Comparison of ENCODE assay signal across 27 cellular contexts in the genomic region with DNA sequence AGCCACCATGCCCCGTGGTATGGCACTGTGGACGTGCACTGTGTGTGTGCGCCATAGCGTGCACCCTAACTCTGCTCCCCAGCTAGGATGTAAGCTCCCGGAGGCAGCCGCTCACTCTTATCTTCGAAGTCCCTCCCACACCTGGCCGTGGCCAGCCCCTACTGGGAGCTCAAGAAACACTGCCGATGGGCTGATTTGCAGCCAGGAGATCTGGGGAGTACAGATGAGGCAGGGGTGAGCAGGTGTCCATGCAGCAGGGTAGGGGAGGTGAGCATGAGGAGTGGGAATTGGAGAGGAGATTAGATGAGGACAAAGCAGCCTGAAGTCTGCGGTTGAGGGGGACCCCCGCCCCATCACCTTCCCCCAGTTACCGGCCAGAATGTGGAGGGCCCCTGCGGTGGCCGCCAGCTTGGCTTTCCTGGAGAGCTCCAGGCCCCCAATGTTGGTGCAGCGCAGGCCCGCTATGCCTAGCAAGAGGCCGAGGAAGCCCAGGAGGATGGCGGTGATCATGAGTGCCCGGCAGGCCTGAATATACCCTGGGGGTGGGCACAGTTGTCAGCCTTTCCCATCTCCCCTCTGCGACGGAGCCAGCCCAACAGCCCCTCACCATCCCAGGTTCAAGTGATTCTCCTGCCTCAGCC. TPM values are rescaled to one million over a fixed set of nuclear protein-coding genes. Genes with fewer than 3 reads are reported as not detected.
"Had no signal": no experiment of that assay in that cellular context is flagged by ENCODE, and none has a peak within 500 bp of the region (broad histone marks: within the 10 kb centered on the region; RNA-seq: fewer than 3 reads in every experiment).

No MANE protein-coding gene starts in this region.

- ATAC-seq: left ventricle myocardium superior; natural killer cell treated with Interleukin-12 subunit alpha and Interleukin-12 subunit beta and Interleukin-15 and Interleukin-18, amount 100 ng/mL, for 72 hours had no signal

- H3K9me3 ChIP-seq: right atrium auricular region had no signal

- H3K4me3 ChIP-seq: right atrium auricular region, skin epidermis had no signal

- H3K27ac ChIP-seq: right atrium auricular region, skin epidermis had no signal

- H3K27me3 ChIP-seq: right atrium auricular region had no signal

- H3K36me3 Mint-ChIP-seq: natural killer cell treated with Interleukin-12 subunit alpha and Interleukin-12 subunit beta and Interleukin-15 and Interleukin-18, amount 100 ng/mL, for 72 hours; type B pancreatic cell had no signal

- DNase-seq: activated CD4-positive, alpha-beta T cell treated with anti-CD3 and anti-CD28 coated beads for 1 hour; activated CD4-positive, alpha-beta T cell treated with anti-CD3 and anti-CD28 coated beads, Interleukin-2, amount 50 U/mL, for 4 hours; activated effector memory CD4-positive, alpha-beta T cell treated with Interleukin-2 at 50 U/mL for 16 hours; activated naive CD4-positive, alpha-beta T cell treated with anti-CD3 and anti-CD28 coated beads, Interleukin-2, amount 50 U/mL, for 16 hours; activated T-cell treated with anti-CD3 and anti-CD28 coated beads, Interleukin-2, amount 50 U/mL, for 1 hour; dermis blood vessel endothelial cell; foreskin melanocyte; left ventricle myocardium superior; mesenchymal stem cell; occipital lobe; stimulated activated CD4-positive, alpha-beta T cell treated with anti-CD3 and anti-CD28 coated beads, Interleukin-4, amount 100 ng/mL, for 4 hours; stimulated activated CD8-positive, alpha-beta memory T cell treated with anti-CD3 and anti-CD28 coated beads, Interleukin-4, amount 100 ng/mL, for 48 hours; T-helper 1 cell; T1000 had no signal

- H3K9me3 Mint-ChIP-seq: natural killer cell treated with Interleukin-12 subunit alpha and Interleukin-12 subunit beta and Interleukin-15 and Interleukin-18, amount 100 ng/mL, for 72 hours; stimulated activated naive CD8-positive, alpha-beta T cell treated with anti-CD3 and anti-CD28 coated beads, Interleukin-15, Interleukin-2, amounts not matched to agents 100 ng/mL and 50 ng/mL, for 24 hours; type B pancreatic cell had no signal

- H3K4me3 Mint-ChIP-seq: natural killer cell treated with Interleukin-12 subunit alpha and Interleukin-12 subunit beta and Interleukin-15 and Interleukin-18, amount 100 ng/mL, for 72 hours; stimulated activated naive CD8-positive, alpha-beta T cell treated with anti-CD3 and anti-CD28 coated beads, Interleukin-15, Interleukin-2, amounts not matched to agents 100 ng/mL and 50 ng/mL, for 24 hours had no signal

- H3K27ac Mint-ChIP-seq: natural killer cell treated with Interleukin-12 subunit alpha and Interleukin-12 subunit beta and Interleukin-15 and Interleukin-18, amount 100 ng/mL, for 72 hours; stimulated activated naive CD8-positive, alpha-beta T cell treated with anti-CD3 and anti-CD28 coated beads, Interleukin-15, Interleukin-2, amounts not matched to agents 100 ng/mL and 50 ng/mL, for 24 hours; type B pancreatic cell had no signal

- H3K27me3 Mint-ChIP-seq: natural killer cell treated with Interleukin-12 subunit alpha and Interleukin-12 subunit beta and Interleukin-15 and Interleukin-18, amount 100 ng/mL, for 72 hours; progenitor cell of endocrine pancreas; stimulated activated naive CD8-positive, alpha-beta T cell treated with anti-CD3 and anti-CD28 coated beads, Interleukin-15, Interleukin-2, amounts not matched to agents 100 ng/mL and 50 ng/mL, for 24 hours; type B pancreatic cell had no signal

- H3K36me3 ChIP-seq: right atrium auricular region had no signal

RNA-seq across cellular contexts. Expression of a gene that starts 33.2 kb away (rescaled TPM):
- total RNA-seq: astrocyte; bronchial epithelial cell; chondrocyte; dermis blood vessel endothelial cell; fibroblast of lung; kidney epithelial cell; left ventricle myocardium superior; natural killer cell treated with Interleukin-12 subunit alpha and Interleukin-12 subunit beta and Interleukin-15 and Interleukin-18, amount 100 ng/mL, for 72 hours; occipital lobe; progenitor cell of endocrine pancreas; right atrium auricular region; temporal lobe had no signal
- polyA plus RNA-seq: adipose tissue, fibroblast of lung had no signal
